ENCODE assay signal across 1 cellular context in genomic region chr15:78065284-78065872, GRCh38.
TF ChIP-seq lines count a peak whose summit lies in the region.

No MANE protein-coding gene starts in this region.

TF ChIP-seq in HepG2, 621 proteins besides CTCF, POLR2A, EP300 and RAD21 (continued from another document and continues in another):
- peak; percentile 90 for TF ChIP-seq MNT (IDR thresholded peaks at IDR 0.05)
- no peak for TF ChIP-seq ZEB1 (IDR thresholded peaks at IDR 0.05; ENCODE audit: insufficient replicate concordance, low read depth)
- TF ChIP-seq RORA (CRISPR knock-in tag; IDR thresholded peaks at IDR 0.05), result no peak
- TF ChIP-seq KLF15 (CRISPR knock-in tag; IDR thresholded peaks at IDR 0.05; ENCODE audit: borderline replicate concordance), result no peak
- peak; percentile 79; the same call in 1 of the 2 replicates for TF ChIP-seq ZNF782 (CRISPR knock-in tag; IDR thresholded peaks at IDR 0.05; ENCODE audit: borderline replicate concordance)
- TF ChIP-seq ZNF562 (CRISPR knock-in tag; IDR thresholded peaks at IDR 0.05; ENCODE audit: borderline replicate concordance), result no peak
- TF ChIP-seq PTBP1 (IDR thresholded peaks at IDR 0.05; ENCODE audit: low read depth, low read length, poor library complexity, severe bottlenecking), result no peak
- peak; percentile 99 for TF ChIP-seq HMG20A (CRISPR knock-in tag; IDR thresholded peaks at IDR 0.05; ENCODE audit: borderline replicate concordance)
- TF ChIP-seq NR2F2 (IDR thresholded peaks at IDR 0.05; ENCODE audit: borderline replicate concordance, low read depth), result peak; percentile 81
- no peak for TF ChIP-seq ZNF451 (CRISPR knock-in tag; IDR thresholded peaks at IDR 0.05)
- TF ChIP-seq TOE1 (CRISPR knock-in tag; IDR thresholded peaks at IDR 0.05), result no peak
- no peak for TF ChIP-seq ZNF619 (CRISPR knock-in tag; IDR thresholded peaks at IDR 0.05)
- no peak for TF ChIP-seq ZNF737 (CRISPR knock-in tag; IDR thresholded peaks at IDR 0.05; ENCODE audit: borderline replicate concordance)
- peak; percentile 90; the same call in 1 of the 2 replicates for TF ChIP-seq ZSCAN9 (CRISPR knock-in tag; IDR thresholded peaks at IDR 0.05; ENCODE audit: borderline replicate concordance)
- TF ChIP-seq, protein P1, sequence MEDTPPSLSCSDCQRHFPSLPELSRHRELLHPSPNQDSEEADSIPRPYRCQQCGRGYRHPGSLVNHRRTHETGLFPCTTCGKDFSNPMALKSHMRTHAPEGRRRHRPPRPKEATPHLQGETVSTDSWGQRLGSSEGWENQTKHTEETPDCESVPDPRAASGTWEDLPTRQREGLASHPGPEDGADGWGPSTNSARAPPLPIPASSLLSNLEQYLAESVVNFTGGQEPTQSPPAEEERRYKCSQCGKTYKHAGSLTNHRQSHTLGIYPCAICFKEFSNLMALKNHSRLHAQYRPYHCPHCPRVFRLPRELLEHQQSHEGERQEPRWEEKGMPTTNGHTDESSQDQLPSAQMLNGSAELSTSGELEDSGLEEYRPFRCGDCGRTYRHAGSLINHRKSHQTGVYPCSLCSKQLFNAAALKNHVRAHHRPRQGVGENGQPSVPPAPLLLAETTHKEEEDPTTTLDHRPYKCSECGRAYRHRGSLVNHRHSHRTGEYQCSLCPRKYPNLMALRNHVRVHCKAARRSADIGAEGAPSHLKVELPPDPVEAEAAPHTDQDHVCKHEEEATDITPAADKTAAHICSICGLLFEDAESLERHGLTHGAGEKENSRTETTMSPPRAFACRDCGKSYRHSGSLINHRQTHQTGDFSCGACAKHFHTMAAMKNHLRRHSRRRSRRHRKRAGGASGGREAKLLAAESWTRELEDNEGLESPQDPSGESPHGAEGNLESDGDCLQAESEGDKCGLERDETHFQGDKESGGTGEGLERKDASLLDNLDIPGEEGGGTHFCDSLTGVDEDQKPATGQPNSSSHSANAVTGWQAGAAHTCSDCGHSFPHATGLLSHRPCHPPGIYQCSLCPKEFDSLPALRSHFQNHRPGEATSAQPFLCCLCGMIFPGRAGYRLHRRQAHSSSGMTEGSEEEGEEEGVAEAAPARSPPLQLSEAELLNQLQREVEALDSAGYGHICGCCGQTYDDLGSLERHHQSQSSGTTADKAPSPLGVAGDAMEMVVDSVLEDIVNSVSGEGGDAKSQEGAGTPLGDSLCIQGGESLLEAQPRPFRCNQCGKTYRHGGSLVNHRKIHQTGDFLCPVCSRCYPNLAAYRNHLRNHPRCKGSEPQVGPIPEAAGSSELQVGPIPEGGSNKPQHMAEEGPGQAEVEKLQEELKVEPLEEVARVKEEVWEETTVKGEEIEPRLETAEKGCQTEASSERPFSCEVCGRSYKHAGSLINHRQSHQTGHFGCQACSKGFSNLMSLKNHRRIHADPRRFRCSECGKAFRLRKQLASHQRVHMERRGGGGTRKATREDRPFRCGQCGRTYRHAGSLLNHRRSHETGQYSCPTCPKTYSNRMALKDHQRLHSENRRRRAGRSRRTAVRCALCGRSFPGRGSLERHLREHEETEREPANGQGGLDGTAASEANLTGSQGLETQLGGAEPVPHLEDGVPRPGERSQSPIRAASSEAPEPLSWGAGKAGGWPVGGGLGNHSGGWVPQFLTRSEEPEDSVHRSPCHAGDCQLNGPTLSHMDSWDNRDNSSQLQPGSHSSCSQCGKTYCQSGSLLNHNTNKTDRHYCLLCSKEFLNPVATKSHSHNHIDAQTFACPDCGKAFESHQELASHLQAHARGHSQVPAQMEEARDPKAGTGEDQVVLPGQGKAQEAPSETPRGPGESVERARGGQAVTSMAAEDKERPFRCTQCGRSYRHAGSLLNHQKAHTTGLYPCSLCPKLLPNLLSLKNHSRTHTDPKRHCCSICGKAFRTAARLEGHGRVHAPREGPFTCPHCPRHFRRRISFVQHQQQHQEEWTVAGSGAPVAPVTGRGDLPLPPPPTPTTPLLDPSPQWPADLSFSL (CRISPR knock-in tag; IDR thresholded peaks at IDR 0.05), result no peak
- peak; percentile 95; the same call in 1 of the 2 replicates for TF ChIP-seq ZNF292 (CRISPR knock-in tag; IDR thresholded peaks at IDR 0.05; ENCODE audit: borderline replicate concordance, low read depth)
- peak; percentile 98 for TF ChIP-seq MED1 (CRISPR knock-in tag; IDR thresholded peaks at IDR 0.05)
- no peak for TF ChIP-seq ZNF597 (CRISPR knock-in tag; IDR thresholded peaks at IDR 0.05)
- TF ChIP-seq, protein P2, sequence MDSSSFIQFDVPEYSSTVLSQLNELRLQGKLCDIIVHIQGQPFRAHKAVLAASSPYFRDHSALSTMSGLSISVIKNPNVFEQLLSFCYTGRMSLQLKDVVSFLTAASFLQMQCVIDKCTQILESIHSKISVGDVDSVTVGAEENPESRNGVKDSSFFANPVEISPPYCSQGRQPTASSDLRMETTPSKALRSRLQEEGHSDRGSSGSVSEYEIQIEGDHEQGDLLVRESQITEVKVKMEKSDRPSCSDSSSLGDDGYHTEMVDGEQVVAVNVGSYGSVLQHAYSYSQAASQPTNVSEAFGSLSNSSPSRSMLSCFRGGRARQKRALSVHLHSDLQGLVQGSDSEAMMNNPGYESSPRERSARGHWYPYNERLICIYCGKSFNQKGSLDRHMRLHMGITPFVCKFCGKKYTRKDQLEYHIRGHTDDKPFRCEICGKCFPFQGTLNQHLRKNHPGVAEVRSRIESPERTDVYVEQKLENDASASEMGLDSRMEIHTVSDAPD (CRISPR knock-in tag; IDR thresholded peaks at IDR 0.05), result no peak; the same call in 1 of the 2 replicates
- TF ChIP-seq IKZF4 (CRISPR knock-in tag; IDR thresholded peaks at IDR 0.05; ENCODE audit: borderline replicate concordance, low read depth, not compliant biosample characterization), result no peak
- TF ChIP-seq ZNF343 (CRISPR knock-in tag; IDR thresholded peaks at IDR 0.05), result peak; percentile 76; the same call in 1 of the 2 replicates
- no peak for TF ChIP-seq PRDM15 (CRISPR knock-in tag; IDR thresholded peaks at IDR 0.05)
- peak; percentile 48; the same call in 1 of the 2 replicates for TF ChIP-seq ZFP90 (CRISPR knock-in tag; IDR thresholded peaks at IDR 0.05; ENCODE audit: borderline replicate concordance)
- no peak for TF ChIP-seq CHCHD3 (CRISPR knock-in tag; IDR thresholded peaks at IDR 0.05)
- TF ChIP-seq NKX3-1 (CRISPR knock-in tag; IDR thresholded peaks at IDR 0.05), result 0 out of 2 replicates have a peak, but pooled peaks have one; percentile 48
- TF ChIP-seq ZNF567 (CRISPR knock-in tag; IDR thresholded peaks at IDR 0.05; ENCODE audit: borderline replicate concordance), result no peak
- no peak for TF ChIP-seq EEA1 (CRISPR knock-in tag; IDR thresholded peaks at IDR 0.05; ENCODE audit: borderline replicate concordance)
- TF ChIP-seq ATF7 (IDR thresholded peaks at IDR 0.05), result peak; percentile 77
- peak; percentile 91 for TF ChIP-seq ATF7 (CRISPR knock-in tag; IDR thresholded peaks at IDR 0.05)
- TF ChIP-seq BCL3 (CRISPR knock-in tag; IDR thresholded peaks at IDR 0.05), result 0 out of 2 replicates have a peak, but pooled peaks have one; percentile 86
- TF ChIP-seq, protein P3, sequence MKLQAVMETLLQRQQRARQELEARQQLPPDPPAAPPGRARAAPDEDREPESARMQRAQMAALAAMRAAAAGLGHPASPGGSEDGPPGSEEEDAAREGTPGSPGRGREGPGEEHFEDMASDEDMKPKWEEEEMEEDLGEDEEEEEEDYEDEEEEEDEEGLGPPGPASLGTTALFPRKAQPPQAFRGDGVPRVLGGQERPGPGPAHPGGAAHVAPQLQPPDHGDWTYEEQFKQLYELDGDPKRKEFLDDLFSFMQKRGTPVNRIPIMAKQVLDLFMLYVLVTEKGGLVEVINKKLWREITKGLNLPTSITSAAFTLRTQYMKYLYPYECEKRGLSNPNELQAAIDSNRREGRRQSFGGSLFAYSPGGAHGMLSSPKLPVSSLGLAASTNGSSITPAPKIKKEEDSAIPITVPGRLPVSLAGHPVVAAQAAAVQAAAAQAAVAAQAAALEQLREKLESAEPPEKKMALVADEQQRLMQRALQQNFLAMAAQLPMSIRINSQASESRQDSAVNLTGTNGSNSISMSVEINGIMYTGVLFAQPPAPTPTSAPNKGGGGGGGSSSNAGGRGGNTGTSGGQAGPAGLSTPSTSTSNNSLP (IDR thresholded peaks at IDR 0.05; ENCODE audit: low read depth, low read length), result peak; percentile 40; the same call in 1 of the 2 replicates
- no peak for TF ChIP-seq GTF2F1 (IDR thresholded peaks at IDR 0.05; ENCODE audit: low read length)
- no peak for TF ChIP-seq ZNF672 (CRISPR knock-in tag; IDR thresholded peaks at IDR 0.05)
- no peak for TF ChIP-seq SOX6 (IDR thresholded peaks at IDR 0.05)
- TF ChIP-seq SOX6 (CRISPR knock-in tag; IDR thresholded peaks at IDR 0.05), result peak; percentile 99
- peak; percentile 75; the same call in 1 of the 2 replicates for TF ChIP-seq KMT2A (CRISPR knock-in tag; IDR thresholded peaks at IDR 0.05)
